ENCODE assay signal across 8 cellular contexts in the genomic region with DNA sequence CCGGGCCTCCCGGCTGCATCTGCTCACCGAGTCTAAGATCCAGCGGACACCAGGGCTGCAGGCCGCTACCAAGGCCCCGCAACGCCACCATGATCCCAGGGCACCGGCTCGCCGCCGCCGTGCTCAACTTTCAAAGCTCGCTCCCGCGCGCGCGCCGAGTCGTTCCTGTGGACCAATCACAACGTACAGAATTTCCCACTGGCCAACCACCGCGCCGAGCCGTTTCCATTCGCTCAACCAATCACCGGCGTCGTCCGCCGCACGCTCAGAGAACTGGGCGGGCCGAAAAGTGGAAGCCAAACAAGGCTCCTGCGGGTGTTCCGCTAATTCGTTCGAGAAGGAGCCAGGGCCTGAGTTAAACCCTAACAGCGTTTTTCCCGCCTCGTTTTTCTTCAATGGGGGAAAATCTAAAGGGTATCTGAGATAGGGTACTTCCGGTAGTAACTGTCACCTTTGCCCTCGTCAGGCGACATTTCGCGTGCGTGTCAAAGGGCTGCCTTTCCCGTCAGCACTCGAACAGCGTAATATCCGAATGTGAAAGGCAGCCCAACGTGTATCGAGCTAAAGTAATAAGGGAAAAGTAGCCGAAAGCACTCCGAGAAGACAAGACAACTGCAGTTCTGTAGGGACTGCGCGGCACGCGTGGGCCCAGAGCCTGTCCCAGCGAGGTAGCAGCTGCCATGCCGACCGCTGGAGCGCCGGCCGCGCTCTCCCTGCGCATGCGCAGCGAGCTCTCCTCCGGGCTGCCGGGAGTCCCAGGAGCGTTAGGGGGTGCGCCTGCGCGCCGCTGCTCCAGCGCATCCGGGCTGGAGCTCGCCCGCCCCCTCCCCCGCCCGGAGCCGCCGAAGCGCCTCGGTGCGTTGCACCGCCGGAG. TPM values are rescaled to one million over a fixed set of nuclear protein-coding genes. Genes with fewer than 3 reads are reported as not detected.
DNase-seq lines count a peak whose midpoint lies in the region; ATAC-seq and TF ChIP-seq lines count a peak whose summit lies in the region.

A gene with protein sequence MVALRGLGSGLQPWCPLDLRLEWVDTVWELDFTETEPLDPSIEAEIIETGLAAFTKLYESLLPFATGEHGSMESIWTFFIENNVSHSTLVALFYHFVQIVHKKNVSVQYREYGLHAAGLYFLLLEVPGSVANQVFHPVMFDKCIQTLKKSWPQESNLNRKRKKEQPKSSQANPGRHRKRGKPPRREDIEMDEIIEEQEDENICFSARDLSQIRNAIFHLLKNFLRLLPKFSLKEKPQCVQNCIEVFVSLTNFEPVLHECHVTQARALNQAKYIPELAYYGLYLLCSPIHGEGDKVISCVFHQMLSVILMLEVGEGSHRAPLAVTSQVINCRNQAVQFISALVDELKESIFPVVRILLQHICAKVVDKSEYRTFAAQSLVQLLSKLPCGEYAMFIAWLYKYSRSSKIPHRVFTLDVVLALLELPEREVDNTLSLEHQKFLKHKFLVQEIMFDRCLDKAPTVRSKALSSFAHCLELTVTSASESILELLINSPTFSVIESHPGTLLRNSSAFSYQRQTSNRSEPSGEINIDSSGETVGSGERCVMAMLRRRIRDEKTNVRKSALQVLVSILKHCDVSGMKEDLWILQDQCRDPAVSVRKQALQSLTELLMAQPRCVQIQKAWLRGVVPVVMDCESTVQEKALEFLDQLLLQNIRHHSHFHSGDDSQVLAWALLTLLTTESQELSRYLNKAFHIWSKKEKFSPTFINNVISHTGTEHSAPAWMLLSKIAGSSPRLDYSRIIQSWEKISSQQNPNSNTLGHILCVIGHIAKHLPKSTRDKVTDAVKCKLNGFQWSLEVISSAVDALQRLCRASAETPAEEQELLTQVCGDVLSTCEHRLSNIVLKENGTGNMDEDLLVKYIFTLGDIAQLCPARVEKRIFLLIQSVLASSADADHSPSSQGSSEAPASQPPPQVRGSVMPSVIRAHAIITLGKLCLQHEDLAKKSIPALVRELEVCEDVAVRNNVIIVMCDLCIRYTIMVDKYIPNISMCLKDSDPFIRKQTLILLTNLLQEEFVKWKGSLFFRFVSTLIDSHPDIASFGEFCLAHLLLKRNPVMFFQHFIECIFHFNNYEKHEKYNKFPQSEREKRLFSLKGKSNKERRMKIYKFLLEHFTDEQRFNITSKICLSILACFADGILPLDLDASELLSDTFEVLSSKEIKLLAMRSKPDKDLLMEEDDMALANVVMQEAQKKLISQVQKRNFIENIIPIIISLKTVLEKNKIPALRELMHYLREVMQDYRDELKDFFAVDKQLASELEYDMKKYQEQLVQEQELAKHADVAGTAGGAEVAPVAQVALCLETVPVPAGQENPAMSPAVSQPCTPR (N-terminal part only) (minus strand): TSS at position 132 of the 874 bp plus-strand sequence. CDS start 41 bp downstream, at position 91.
A gene (plus strand): TSS at position 836 of the 874 bp plus-strand sequence. CDS start 452 bp downstream, outside the sequence.

- peak within 1 kb of the TSS; percentile 95 for H3K4me3 Mint-ChIP-seq in activated naive CD8-positive, alpha-beta T cell

- POLR2A ChIA-PET in GM10248 (lab: Yijun Ruan, JAX), result interaction anchor here (0.5 kb wide), 1 partner anchor 160 kb away, joined by 3 read pairs; no protein-coding TSS in a partner anchor

- H3K79me2 ChIP-seq in osteoblast (ENCODE audit: insufficient read depth, low read length), result peaks cover 80% of the 10 kb centered on the region

- no peak for TF ChIP-seq CTCF in GM10248 (IDR thresholded peaks at IDR 0.05; ENCODE audit: control extremely low read depth, extremely low read depth, low read depth, missing control alignments)
- no peak for TF ChIP-seq CTCF in osteoblast (IDR thresholded peaks at IDR 0.05; ENCODE audit: extremely low read depth, low read depth, low read length)
- TF ChIP-seq CTCF in thoracic aorta (IDR thresholded peaks at IDR 0.05), result peak; percentile 19

- H2AFZ ChIP-seq in osteoblast (ENCODE audit: low read length), result peak within 1 kb of the TSS; percentile 99

- H3K36me3 ChIP-seq in osteoblast (ENCODE audit: insufficient read depth, low read length), result peaks cover 8% of the 10 kb centered on the region
- H3K36me3 ChIP-seq in thoracic aorta, result no peaks in the 10 kb centered on the region

- no peaks in the 10 kb centered on the region for H3K27me3 Mint-ChIP-seq in activated naive CD8-positive, alpha-beta T cell

- peak within 1 kb of the TSS; percentile 98 for H3K27ac Mint-ChIP-seq in activated naive CD8-positive, alpha-beta T cell

- peak within 1 kb of the TSS; percentile 99 for H3K4me2 ChIP-seq in osteoblast (ENCODE audit: insufficient read depth, low read length)

- H3K4me1 ChIP-seq in osteoblast (ENCODE audit: insufficient read depth, low read length), result peaks cover 20% of the 10 kb centered on the region
- H3K4me1 ChIP-seq in thoracic aorta (ENCODE audit: control insufficient read depth in 1 of 2, low read depth in 2 of 2), result peaks cover 21 to 26% of the 10 kb centered on the region in 2 donors

- no peaks in the 10 kb centered on the region for H3K36me3 Mint-ChIP-seq in activated naive CD8-positive, alpha-beta T cell

- no peaks in the 10 kb centered on the region for H3K9me3 ChIP-seq in osteoblast (ENCODE audit: low read depth, low read length)
- no peaks in the 10 kb centered on the region for H3K9me3 ChIP-seq in thoracic aorta

- ATAC-seq in HG02623 (IDR thresholded peaks at IDR 0.05; ENCODE audit: unreplicated experiment) (peak; percentile 70), thoracic aorta (ENCODE audit: insufficient number of reproducible peaks, low FRiP score, low read depth) (peak; percentile 92)

- H4K20me1 ChIP-seq in osteoblast (ENCODE audit: insufficient read depth, low read length), result peaks cover 34% of the 10 kb centered on the region

- H3K9me3 Mint-ChIP-seq in activated naive CD8-positive, alpha-beta T cell (ENCODE audit: low read depth), result no peaks in the 10 kb centered on the region

- CTCF ChIA-PET in GM10248 (lab: Yijun Ruan, JAX), result interaction anchor here (1.0 to 2.6 kb wide), 6 partner anchors 9 to 21 kb away, joined by 3 to 12 read pairs (median 3); no protein-coding TSS in a partner anchor

- H3K4me3 ChIP-seq in osteoblast (ENCODE audit: insufficient read depth, low read length) (peak within 1 kb of the TSS; percentile 97), thoracic aorta (peak within 1 kb of the TSS; percentile 89)

- H3K27ac ChIP-seq in osteoblast (ENCODE audit: low read depth, low read length) (peak within 1 kb of the TSS; percentile 94), thoracic aorta (peak within 1 kb of the TSS; percentile 89 to 94)

- no peaks in the 10 kb centered on the region for H3K27me3 ChIP-seq in osteoblast (ENCODE audit: insufficient read depth, low read length)
- H3K27me3 ChIP-seq in thoracic aorta (replicated peaks; ENCODE audit: insufficient read depth), result no peaks in the 10 kb centered on the region

- H3K4me1 Mint-ChIP-seq in activated naive CD8-positive, alpha-beta T cell (ENCODE audit: low read depth), result peaks cover 52% of the 10 kb centered on the region

- peak; percentile 97 for DNase-seq in GM10248 (ENCODE audit: extremely low spot score)
- peak; percentile 99 for DNase-seq in NCI-H1105 (lab: John Stamatoyannopoulos, UW)
- peak; percentile 94 for DNase-seq in SKM-1 treated with dmso at 0.1 percent for 144 hours (lab: John Stamatoyannopoulos, UW; ENCODE audit: unreplicated experiment)
- peak; percentile 95 for DNase-seq in glomerular visceral epithelial cell (ENCODE audit: extremely low spot score)
- peak; percentile 100 for DNase-seq in osteoblast (ENCODE audit: insufficient read length, low spot score, missing footprints)
- DNase-seq in thoracic aorta (ENCODE audit: low spot score), result peak; percentile 92

RNA-seq across cellular contexts. Expression of the first gene that starts in this region (rescaled TPM):
- total RNA-seq in osteoblast (9.4 and 12.7 TPM in 2 replicates), thoracic aorta (1 to 10 TPM; 7.4 to 9.2 TPM)

RNA-seq across cellular contexts. Expression of the second gene that starts in this region (rescaled TPM):
- total RNA-seq in osteoblast (51.3 and 54.3 TPM in 2 replicates), thoracic aorta (10 to 100 TPM; 37.8 to 45.1 TPM)

Comparison
In these comparisons a context has a peak if more than half of its experiments do, and no peak if none do; other contexts are left out.
1. Peak in every context shown above with its lines: DNase-seq, ATAC-seq, H3K4me3 ChIP-seq and H3K27ac ChIP-seq.